Comparison of ENCODE assay signal across 27 cellular contexts in the genomic region with DNA sequence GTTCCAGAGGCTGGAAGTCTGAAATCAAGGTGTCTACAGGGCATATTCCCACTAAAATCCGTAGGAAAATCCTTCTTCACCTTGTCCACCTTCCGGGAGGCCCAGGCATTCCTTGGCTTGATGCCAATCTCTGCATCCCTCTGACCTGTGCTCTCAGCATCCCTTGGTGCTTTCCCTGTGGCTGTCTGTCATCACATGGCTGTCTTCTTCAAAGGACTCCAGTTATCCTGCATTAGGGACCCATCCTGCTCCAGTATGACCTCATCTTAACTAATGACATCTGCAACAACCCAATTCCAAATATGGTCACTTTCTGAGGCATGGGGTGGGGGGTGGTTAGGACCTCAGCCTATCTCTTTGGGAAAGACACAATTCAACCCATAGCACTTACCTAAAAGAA.
"Had no signal": no experiment of that assay in that cellular context is flagged by ENCODE, and none has a peak within 500 bp of the region (broad histone marks: within the 10 kb centered on the region; RNA-seq: fewer than 3 reads in every experiment).

No MANE protein-coding gene starts in this region.

- H3K9me3 ChIP-seq: body of pancreas, colonic mucosa had no signal

- DNase-seq: activated CD4-positive, alpha-beta memory T cell treated with anti-CD3 and anti-CD28 coated beads for 36 hours; activated CD4-positive, alpha-beta T cell treated with anti-CD3 and anti-CD28 coated beads for 36 hours; activated CD4-positive, alpha-beta T cell treated with anti-CD3 and anti-CD28 coated beads, Interleukin-2, amount 10 ng/mL, durations not matched to agents 24 days and 14 days; activated CD4-positive, CD25-positive, alpha-beta regulatory T cell; activated CD4-positive, CD25-positive, alpha-beta regulatory T cell treated with anti-CD3 and anti-CD28 coated beads, Interleukin-2, amount 50 U/mL, for 72 hours; activated CD8-positive, alpha-beta memory T cell treated with anti-CD3 and anti-CD28 coated beads, Interleukin-2, amount 10 ng/mL, durations not matched to agents 7 days and 5 days; activated CD8-positive, alpha-beta memory T cell treated with anti-CD3 and anti-CD28 coated beads, Interleukin-2, amount 50 U/mL, for 4 hours; activated CD8-positive, alpha-beta T cell treated with anti-CD3 and anti-CD28 coated beads, Interleukin-2, amount 10 ng/mL, durations not matched to agents 7 days and 5 days; activated gamma-delta T cell; activated naive CD4-positive, alpha-beta T cell; activated naive CD4-positive, alpha-beta T cell treated with anti-CD3 and anti-CD28 coated beads, Interleukin-2, amount 10 ng/mL, durations not matched to agents 7 days and 5 days; activated naive CD8-positive, alpha-beta T cell treated with anti-CD3 and anti-CD28 coated beads, Interleukin-2, amount 10 ng/mL, durations not matched to agents 7 days and 5 days; activated T-cell treated with anti-CD3 and anti-CD28 coated beads, Interleukin-2, amount 50 U/mL, for 1 hour; activated T-cell treated with anti-CD3 and anti-CD28 coated beads, Interleukin-2, amount 50 U/mL, for 48 hours; amygdala; aorta; body of pancreas; caudate nucleus; colonic mucosa; effector CD8-positive, alpha-beta T cell; foreskin fibroblast; heart left ventricle; T-helper 2 cell had no signal

- H3K4me1 ChIP-seq: body of pancreas, colonic mucosa, heart left ventricle had no signal

- FAIRE-seq: endometrium, endothelial cell of umbilical vein, frontal cortex had no signal

- H3K36me3 ChIP-seq: colonic mucosa, heart left ventricle had no signal

- H3K4me3 ChIP-seq: body of pancreas, colonic mucosa, heart left ventricle had no signal

- H3K27ac ChIP-seq: body of pancreas, colonic mucosa, epithelial cell of prostate, heart left ventricle had no signal

- H3K27me3 ChIP-seq: body of pancreas, colonic mucosa, heart left ventricle had no signal
